12 cellular contexts compared by ENCODE assay signal in the genomic region with DNA sequence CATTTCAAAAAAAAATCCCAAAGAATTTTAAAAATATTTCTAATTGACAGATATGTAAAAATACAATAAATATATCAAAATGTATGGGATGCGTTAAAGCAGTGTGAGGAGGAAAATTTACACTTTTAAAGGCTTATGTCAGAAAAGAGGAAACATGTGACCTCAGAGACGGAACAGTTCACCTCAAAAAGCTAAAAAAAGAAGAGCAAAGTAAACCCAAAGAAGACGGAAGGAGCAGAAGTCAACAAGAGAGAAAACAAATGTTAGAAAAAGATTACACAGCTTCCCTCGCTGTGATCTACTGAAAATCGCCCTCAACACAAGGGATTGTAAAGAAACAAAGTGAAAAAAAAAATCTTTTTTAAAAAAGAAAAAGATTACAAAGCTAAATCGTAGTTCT.
DNase-seq lines count a peak whose midpoint lies in the region; ATAC-seq and TF ChIP-seq lines count a peak whose summit lies in the region.
"Had no signal": no experiment of that assay in that cellular context is flagged by ENCODE, and none has a peak within 500 bp of the region (broad histone marks: within the 10 kb centered on the region; RNA-seq: fewer than 3 reads in every experiment).

No MANE protein-coding gene starts in this region.

- H3K27me3 Mint-ChIP-seq in activated B cell treated with CpG ODN at 0.5 μM for 24 hours = no peaks in the 10 kb centered on the region
- H3K27me3 Mint-ChIP-seq: activated naive CD4-positive, alpha-beta T cell treated with anti-CD3 and anti-CD28 coated beads, Interleukin-2, amount 50 U/mL, for 24 hours had no signal

- peaks cover 20% of the 10 kb centered on the region for H3K9me3 Mint-ChIP-seq in activated B cell treated with CpG ODN at 0.5 μM for 24 hours

- no peak for TF ChIP-seq CTCF in activated B cell treated with CpG ODN at 0.5 μM for 24 hours (IDR thresholded peaks at IDR 0.05)
- no peak for TF ChIP-seq CTCF in spleen (IDR thresholded peaks at IDR 0.05 in 8 of 11, conservative IDR thresholded peaks at IDR 0.05 in 3 of 11)

- no peaks in the 10 kb centered on the region for H3K36me3 ChIP-seq in spleen
- H3K36me3 ChIP-seq: gastroesophageal sphincter had no signal

- H3K27me3 ChIP-seq in spleen (replicated peaks in 1 of 7) = no peaks in the 10 kb centered on the region
- H3K27me3 ChIP-seq: gastroesophageal sphincter had no signal

- intact Hi-C loops in activated B cell treated with CpG ODN at 0.5 μM for 24 hours (cut with micrococcal nuclease) = loop anchor here (2.0 kb wide), 1 partner anchor 18 kb away; no protein-coding TSS in a partner anchor
- intact Hi-C loops in spleen (cut with DNase I; ENCODE audit: low total_unique reads) = no loop called here

- in situ Hi-C loops in KBM-7 (cut with MboI; ENCODE audit: low pct_unique_long_range_greater_than_20kb, low sequenced_read_pairs) = no loop called here

- WGBS in spleen, 5 donors = 19 to 26% (median 23%) methylated on average over 6 of the region's 6 CpGs

- peak overlapping the region; percentile 44 for H3K4me3 Mint-ChIP-seq in activated B cell treated with CpG ODN at 0.5 μM for 24 hours
- H3K4me3 Mint-ChIP-seq: activated naive CD4-positive, alpha-beta T cell treated with anti-CD3 and anti-CD28 coated beads, Interleukin-2, amount 50 U/mL, for 24 hours had no signal

- peaks cover 8% of the 10 kb centered on the region for H3K36me3 Mint-ChIP-seq in activated B cell treated with CpG ODN at 0.5 μM for 24 hours (ENCODE audit: low read depth)

- no peak overlapping the region for H3K4me3 ChIP-seq in spleen
- H3K4me3 ChIP-seq: gastroesophageal sphincter, PC-9 had no signal

- peaks cover 0 to 29% (median 27%) of the 10 kb centered on the region in 8 donors for H3K9me3 ChIP-seq in spleen

- peak; percentile 84 for DNase-seq in KBM-7
- no peak for DNase-seq in activated B cell treated with CpG ODN at 0.5 μM for 24 hours
- no peak for DNase-seq in spleen
- DNase-seq in NCI-H524 treated with DMSO at 0.1 percent for 48 hours (lab: John Stamatoyannopoulos, UW) = no peak
- no peak for DNase-seq in iPS-NIHi7 (ENCODE audit: extremely low spot score)
- no peak for DNase-seq in mucosa of gallbladder (ENCODE audit: low spot score)
- DNase-seq: NCI-H2107, PC-9 had no signal

- ATAC-seq in GM18511 (IDR thresholded peaks at IDR 0.05; ENCODE audit: unreplicated experiment) = peak; percentile 70
- no peak for ATAC-seq in activated B cell treated with CpG ODN at 0.5 μM for 24 hours (ENCODE audit: low read depth)
- ATAC-seq: gastroesophageal sphincter, left lobe of liver had no signal

- H3K4me1 Mint-ChIP-seq in activated B cell treated with CpG ODN at 0.5 μM for 24 hours = peaks cover 28% of the 10 kb centered on the region

- H3K4me1 ChIP-seq in spleen = peaks cover 0 to 43% (median 30%) of the 10 kb centered on the region in 6 donors
- H3K4me1 ChIP-seq: gastroesophageal sphincter had no signal

- H3K27ac Mint-ChIP-seq in activated B cell treated with CpG ODN at 0.5 μM for 24 hours = peak overlapping the region; percentile 61
- H3K27ac Mint-ChIP-seq: activated naive CD4-positive, alpha-beta T cell treated with anti-CD3 and anti-CD28 coated beads, Interleukin-2, amount 50 U/mL, for 24 hours had no signal

- POLR2A ChIA-PET in activated B cell treated with CpG ODN at 0.5 μM for 24 hours (lab: Charles Lee) = interaction anchor here (0.6 to 1.4 kb wide), 4 partner anchors 10 to 251 kb away, joined by 3 to 9 read pairs (median 4); no protein-coding TSS in a partner anchor

- CTCF ChIA-PET in activated B cell treated with CpG ODN at 0.5 μM for 24 hours (lab: Charles Lee) = no interaction called here

- no peak for TF ChIP-seq POLR2A in spleen (IDR thresholded peaks at IDR 0.05)

- peak overlapping the region in 5 of 8 donors; percentile 33 to 72 (median 63) for H3K27ac ChIP-seq in spleen
- H3K27ac ChIP-seq: gastroesophageal sphincter, PC-9 had no signal
